Comparison of ENCODE assay signal across 18 cellular contexts in the genomic region with DNA sequence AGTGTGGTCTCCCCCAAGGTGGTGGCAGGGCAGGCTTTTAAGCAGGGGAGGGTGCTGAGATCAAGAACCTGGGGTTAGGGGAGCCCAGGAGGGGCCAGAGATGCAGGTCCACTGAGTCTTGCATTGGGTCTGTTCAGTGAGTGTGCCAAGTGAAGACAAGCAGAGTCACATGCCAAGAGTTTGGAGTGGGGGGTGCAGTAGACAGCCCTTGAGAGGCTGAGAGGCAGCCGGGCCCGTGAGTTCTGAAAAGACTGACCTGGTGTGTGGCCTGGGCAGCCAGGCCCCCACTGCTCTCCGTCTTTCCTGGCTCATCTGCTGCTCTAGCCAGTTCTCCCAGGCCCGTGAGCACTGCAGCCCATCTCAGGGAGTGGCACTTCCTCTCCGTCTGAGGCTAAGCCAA.
DNase-seq lines count a peak whose midpoint lies in the region; ATAC-seq lines count a peak whose summit lies in the region.
"Had no signal": no experiment of that assay in that cellular context is flagged by ENCODE, and none has a peak within 500 bp of the region (broad histone marks: within the 10 kb centered on the region; RNA-seq: fewer than 3 reads in every experiment).

No MANE protein-coding gene starts in this region.

- H3K27me3 ChIP-seq in stomach smooth muscle (ENCODE audit: control insufficient read depth in 1 of 2, insufficient read depth in 2 of 2, low read length in 2 of 2), result no peaks in the 10 kb centered on the region
- H3K27me3 ChIP-seq: body of pancreas, Peyer's patch had no signal

- H3K4me3 ChIP-seq in mesodermal cell (ENCODE audit: extremely low read depth, insufficient read depth, low read length, poor library complexity, severe bottlenecking) (no peak overlapping the region), stomach smooth muscle (ENCODE audit: low read length in 2 of 2) (no peak overlapping the region)
- H3K4me3 ChIP-seq: body of pancreas, Peyer's patch had no signal

- H3K4me1 ChIP-seq in mesodermal cell (ENCODE audit: control insufficient read depth, insufficient read depth, low read length, poor library complexity, severe bottlenecking) (peaks cover 40% of the 10 kb centered on the region), stomach smooth muscle (ENCODE audit: control insufficient read depth, insufficient read depth, low read length) (peaks cover 5% of the 10 kb centered on the region)
- H3K4me1 ChIP-seq: Caco-2, Peyer's patch had no signal

- DNase-seq in GM03348 (ENCODE audit: low spot score) (peak; percentile 22), amygdala (lab: John Stamatoyannopoulos, UW) (no peak)
- DNase-seq: activated CD4-positive, CD25-positive, alpha-beta regulatory T cell treated with anti-CD3 and anti-CD28 coated beads, Interleukin-2, amount 50 U/mL, for 72 hours; activated CD8-positive, alpha-beta memory T cell treated with anti-CD3 and anti-CD28 coated beads, Interleukin-2, amount 10 ng/mL, durations not matched to agents 7 days and 5 days; activated gamma-delta T cell; Caco-2; NCI-H2081 treated with DMSO at 0.1 percent for 48 hours; NCI-H69; stimulated activated CD4-positive, alpha-beta T cell treated with anti-CD3 and anti-CD28 coated beads, Interleukin-2, amount 100 ng/mL, for 24 hours had no signal

- 86 to 93% methylated on average over 5 of the region's 5 CpGs for WGBS in mesodermal cell (ENCODE audit: insufficient coverage in 2 of 2), 2 experiments

- H3K27ac ChIP-seq in cingulate gyrus (ENCODE audit: low read depth, low read length) (peak overlapping the region; percentile 41), mesodermal cell (ENCODE audit: low read depth, low read length, severe bottlenecking) (peak overlapping the region; percentile 83), stomach smooth muscle (ENCODE audit: low read length) (peak overlapping the region; percentile 6)
- H3K27ac ChIP-seq: body of pancreas, Peyer's patch had no signal

- H3K9me3 ChIP-seq in mesodermal cell (ENCODE audit: control insufficient read depth, low read length), result no peaks in the 10 kb centered on the region
- no peaks in the 10 kb centered on the region for H3K9me3 ChIP-seq in stomach smooth muscle (ENCODE audit: control insufficient read depth in 2 of 2, low read length in 2 of 2)
- H3K9me3 ChIP-seq: body of pancreas, Caco-2, Peyer's patch had no signal

- H3K36me3 ChIP-seq in mesodermal cell (ENCODE audit: control insufficient read depth, insufficient read depth, low read length) (peaks cover 90% of the 10 kb centered on the region), stomach smooth muscle (ENCODE audit: control insufficient read depth in 2 of 2, insufficient read depth in 2 of 2, low read length in 2 of 2) (peaks cover 57 to 81% of the 10 kb centered on the region in 2 donors)

- H3K9ac ChIP-seq in stomach smooth muscle (ENCODE audit: low read length in 2 of 2), result no peak overlapping the region

- no peak for ATAC-seq in HG02973 (IDR thresholded peaks at IDR 0.05; ENCODE audit: unreplicated experiment)
- ATAC-seq in HG03280 (IDR thresholded peaks at IDR 0.05; ENCODE audit: unreplicated experiment), result no peak
- no peak for ATAC-seq in GM18868 (IDR thresholded peaks at IDR 0.05; ENCODE audit: unreplicated experiment)
- ATAC-seq: activated CD8-positive, alpha-beta memory T cell treated with anti-CD3 and anti-CD28 coated beads, Interleukin-2, amount 10 ng/mL, durations not matched to agents 7 days and 5 days; body of pancreas; HCT116 had no signal

Comparison
In these comparisons a context has a peak if more than half of its experiments do, and no peak if none do; other contexts are left out.
1. H3K27ac ChIP-seq: peak in every context shown above with its lines; median percentile 83 in mesodermal cell; 41 in cingulate gyrus; 6 in stomach smooth muscle.